Comparison of ENCODE assay signal across 34 cellular contexts in the genomic region with DNA sequence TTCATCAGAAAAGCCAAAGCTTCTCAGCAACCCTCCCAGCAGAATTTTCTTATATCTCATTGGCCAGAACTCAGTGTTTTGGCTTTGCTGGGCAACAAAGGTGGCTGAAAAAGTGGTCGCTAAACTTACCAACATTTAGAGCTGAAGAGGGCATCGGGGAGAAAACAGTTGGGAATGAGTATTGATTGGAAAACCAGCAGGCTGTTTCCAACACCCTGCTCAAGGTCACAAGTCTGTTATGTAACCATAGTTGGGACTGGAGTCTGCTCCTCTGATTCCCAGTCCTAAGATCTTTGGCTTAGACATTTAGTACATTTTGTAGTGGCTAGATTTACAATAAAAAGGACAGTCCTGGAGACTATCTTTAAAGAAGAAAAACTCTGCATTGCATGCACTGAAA. TPM values are rescaled to one million over a fixed set of nuclear protein-coding genes. Genes with fewer than 3 reads are reported as not detected.
"Had no signal": no experiment of that assay in that cellular context is flagged by ENCODE, and none has a peak within 500 bp of the region (broad histone marks: within the 10 kb centered on the region; RNA-seq: fewer than 3 reads in every experiment).

No MANE protein-coding gene starts in this region.

- H3K27ac ChIP-seq: neural progenitor cell, ovary, parathyroid adenoma, psoas muscle, skin epidermis, spleen, thoracic aorta, thyroid gland, tibial nerve, upper lobe of left lung, vagina had no signal

- ATAC-seq: natural killer cell; psoas muscle; right cardiac atrium; sciatic nerve; stimulated activated memory B cell treated with anti-CD40 and anti-IgM and Interleukin-4, amounts not matched to agents 10 μg/mL and 1 μg/mL and 100 μg/mL, for 72 hours; stimulated activated naive CD8-positive, alpha-beta T cell treated with anti-CD3 and anti-CD28 coated beads, Interleukin-15, amount 100 ng/mL, for 72 hours; stimulated activated naive CD8-positive, alpha-beta T cell treated with anti-CD3 and anti-CD28 coated beads, Interleukin-15, Interleukin-2, amounts not matched to agents 100 U/mL and 50 U/mL, for 24 hours had no signal

- H3K27me3 ChIP-seq: ovary, thyroid gland, vagina had no signal

- DNase-seq: natural killer cell; occipital lobe; ovary; posterior cingulate gyrus; psoas muscle; right cardiac atrium; spleen; stimulated activated CD4-positive, alpha-beta T cell treated with anti-CD3 and anti-CD28 coated beads, Interleukin-12 subunit alpha, Interleukin-12 subunit beta, amount 100 ng/mL, for 4 hours; stimulated activated CD4-positive, alpha-beta T cell treated with anti-CD3 and anti-CD28 coated beads, Interleukin-1b, Interleukin-23, amount 100 ng/mL, for 48 hours; stimulated activated CD4-positive, alpha-beta T cell treated with anti-CD3 and anti-CD28 coated beads, Interleukin-4, amount 100 ng/mL, for 1 hour; stimulated activated CD4-positive, alpha-beta T cell treated with anti-CD3 and anti-CD28 coated beads, Interleukin-4, amount 100 ng/mL, for 4 hours; stimulated activated CD8-positive, alpha-beta memory T cell treated with anti-CD3 and anti-CD28 coated beads, Interleukin-4, amount 100 ng/mL, for 48 hours; stimulated activated naive CD4-positive, alpha-beta T cell; stimulated activated naive CD8-positive, alpha-beta T cell treated with anti-CD3 and anti-CD28 coated beads, Interleukin-15, amount 100 ng/mL, for 72 hours; stimulated activated naive CD8-positive, alpha-beta T cell treated with anti-CD3 and anti-CD28 coated beads, Interleukin-15, Interleukin-2, amounts not matched to agents 100 U/mL and 50 U/mL, for 24 hours; substantia nigra; thyroid gland; trophoblast cell; upper lobe of left lung had no signal

- H3K36me3 ChIP-seq: neural progenitor cell, ovary, spleen, thoracic aorta, thyroid gland, tibial nerve, upper lobe of left lung, vagina had no signal

- H3K9ac ChIP-seq: neural progenitor cell, parathyroid adenoma had no signal

- H3K4me1 ChIP-seq: psoas muscle, thyroid gland, vagina had no signal

- H3K4me3 ChIP-seq: neural progenitor cell, ovary, psoas muscle, skin epidermis, smooth muscle cell, spleen, thoracic aorta, thyroid gland, tibial nerve, upper lobe of left lung, vagina had no signal

- H3K9me3 ChIP-seq: ovary, psoas muscle, spleen, thoracic aorta, thyroid gland, tibial nerve, upper lobe of left lung, vagina had no signal

RNA-seq across cellular contexts. Expression of a gene that starts 17.1 kb away (rescaled TPM):
- total RNA-seq: natural killer cell, occipital lobe, osteoblast, ovary, progenitor cell of endocrine pancreas, psoas muscle, renal cortical epithelial cell, right cardiac atrium, sciatic nerve, smooth muscle cell, temporal lobe, thoracic aorta, thyroid gland, tibial nerve, upper lobe of left lung, ureter, vagina had no signal
- polyA plus RNA-seq: neural cell, ovary, psoas muscle, right cardiac atrium, smooth muscle cell had no signal
